In genomic region chr17:146983-147761, GRCh38 we compare ENCODE assay signal across 25 cellular contexts. TPM values are rescaled to one million over a fixed set of nuclear protein-coding genes. Genes with fewer than 3 reads are reported as not detected.
A peak's percentile ranks its signal among the peaks of the same experiment; 100 is the strongest.
DNase-seq lines count a peak whose midpoint lies in the region; ATAC-seq and TF ChIP-seq lines count a peak whose summit lies in the region.
"Had no signal": no experiment of that assay in that cellular context is flagged by ENCODE, and none has a peak within 500 bp of the region (broad histone marks: within the 10 kb centered on the region; RNA-seq: fewer than 3 reads in every experiment).

No MANE protein-coding gene starts in this region.

- peaks cover 5% of the 10 kb centered on the region for H3K4me1 Mint-ChIP-seq in activated naive CD4-positive, alpha-beta T cell treated with anti-CD3 and anti-CD28 coated beads, Interleukin-2, amount 10 ng/mL, durations not matched to agents 7 days and 5 days
- no peaks in the 10 kb centered on the region for H3K4me1 Mint-ChIP-seq in activated naive CD4-positive, alpha-beta T cell treated with anti-CD3 and anti-CD28 coated beads for 36 hours (ENCODE audit: low read depth)
- peaks cover 4% of the 10 kb centered on the region for H3K4me1 Mint-ChIP-seq in neural progenitor cell
- H3K4me1 Mint-ChIP-seq: endodermal cell had no signal

- no peaks in the 10 kb centered on the region for H3K79me2 ChIP-seq in neural progenitor cell (ENCODE audit: low read depth)

- no peak overlapping the region for H3K9ac ChIP-seq in neural progenitor cell

- no peak for TF ChIP-seq POLR2A in upper lobe of left lung (IDR thresholded peaks at IDR 0.05)

- no peak for TF ChIP-seq EP300 in upper lobe of left lung (IDR thresholded peaks at IDR 0.05)

- no peaks in the 10 kb centered on the region for H3K9me3 Mint-ChIP-seq in activated naive CD4-positive, alpha-beta T cell treated with anti-CD3 and anti-CD28 coated beads, Interleukin-2, amount 10 ng/mL, durations not matched to agents 7 days and 5 days
- no peaks in the 10 kb centered on the region for H3K9me3 Mint-ChIP-seq in activated naive CD4-positive, alpha-beta T cell treated with anti-CD3 and anti-CD28 coated beads for 36 hours
- no peaks in the 10 kb centered on the region for H3K9me3 Mint-ChIP-seq in neural progenitor cell
- H3K9me3 Mint-ChIP-seq: CD4-positive, CD25-positive, alpha-beta regulatory T cell; endodermal cell had no signal

- no peaks in the 10 kb centered on the region for H3K9me3 ChIP-seq in neural progenitor cell (ENCODE audit: low read depth)
- no peaks in the 10 kb centered on the region for H3K9me3 ChIP-seq in upper lobe of left lung
- H3K9me3 ChIP-seq: prostate gland, SJSA1, vagina had no signal

- CTCF ChIA-PET in activated naive CD4-positive, alpha-beta T cell treated with anti-CD3 and anti-CD28 coated beads, Interleukin-2, amount 10 ng/mL, durations not matched to agents 7 days and 5 days (lab: Charles Lee), result interaction anchor here (1.8 kb wide), 1 partner anchor 240 kb away, joined by 4 read pairs; no protein-coding TSS in a partner anchor
- CTCF ChIA-PET in activated naive CD4-positive, alpha-beta T cell treated with anti-CD3 and anti-CD28 coated beads for 36 hours (lab: Charles Lee), result no interaction called here

- H3K27me3 ChIP-seq in neural progenitor cell (no peaks in the 10 kb centered on the region), upper lobe of left lung (no peaks in the 10 kb centered on the region)
- H3K27me3 ChIP-seq: SJSA1, vagina had no signal

- no peak for ATAC-seq in Right ventricle myocardium superior (ENCODE audit: poor library complexity)
- no peak for ATAC-seq in upper lobe of left lung (ENCODE audit: low FRiP score in 2 of 2)
- no peak for ATAC-seq in GM18868 (IDR thresholded peaks at IDR 0.05; ENCODE audit: unreplicated experiment)

- no peak overlapping the region for H3K4me3 ChIP-seq in neural progenitor cell
- no peak overlapping the region for H3K4me3 ChIP-seq in upper lobe of left lung
- H3K4me3 ChIP-seq: prostate gland, SJSA1, vagina had no signal

- H3K27ac ChIP-seq in neural progenitor cell, result no peak overlapping the region
- H3K27ac ChIP-seq in upper lobe of left lung, result no peak overlapping the region
- H3K27ac ChIP-seq: HL-60, prostate gland, SJSA1, vagina had no signal

- H3K36me3 Mint-ChIP-seq in activated naive CD4-positive, alpha-beta T cell treated with anti-CD3 and anti-CD28 coated beads, Interleukin-2, amount 10 ng/mL, durations not matched to agents 7 days and 5 days, result no peaks in the 10 kb centered on the region
- no peaks in the 10 kb centered on the region for H3K36me3 Mint-ChIP-seq in activated naive CD4-positive, alpha-beta T cell treated with anti-CD3 and anti-CD28 coated beads for 36 hours (ENCODE audit: low read depth)
- no peaks in the 10 kb centered on the region for H3K36me3 Mint-ChIP-seq in neural progenitor cell
- H3K36me3 Mint-ChIP-seq: CD4-positive, CD25-positive, alpha-beta regulatory T cell had no signal

- DNase-seq in activated naive CD4-positive, alpha-beta T cell treated with anti-CD3 and anti-CD28 coated beads, Interleukin-2, amount 10 ng/mL, durations not matched to agents 7 days and 5 days, result peak; percentile 11
- no peak for DNase-seq in activated naive CD4-positive, alpha-beta T cell treated with anti-CD3 and anti-CD28 coated beads for 36 hours
- peak; percentile 18 for DNase-seq in Right ventricle myocardium superior
- no peak for DNase-seq in neural progenitor cell (ENCODE audit: low spot score)
- peak; percentile 14 to 69 for DNase-seq in upper lobe of left lung
- no peak for DNase-seq in iPS-NIHi11 (ENCODE audit: low spot score)
- no peak for DNase-seq in NCI-H1436 treated with DMSO at 0.1 percent for 48 hours (lab: John Stamatoyannopoulos, UW)
- DNase-seq: activated CD4-positive, alpha-beta T cell treated with anti-CD3 and anti-CD28 coated beads for 1 hour; activated T-cell treated with anti-CD3 and anti-CD28 coated beads, Interleukin-2, amount 50 U/mL, for 1 hour; amniotic stem cell; CD4-positive, CD25-positive, alpha-beta regulatory T cell; cerebellar nuclear complex; DMS79 treated with DMSO at 0.1 percent for 48 hours; endodermal cell; H7; kidney glomerular epithelial cell; NCI-H524 treated with DMSO at 0.1 percent for 48 hours; stimulated activated CD4-positive, alpha-beta T cell treated with anti-CD3 and anti-CD28 coated beads, Interleukin-15, amount 100 ng/mL, for 24 hours; stimulated activated naive CD4-positive, alpha-beta T cell; T-helper 2 cell had no signal

- no peaks in the 10 kb centered on the region for H3K36me3 ChIP-seq in neural progenitor cell
- H3K36me3 ChIP-seq in upper lobe of left lung, result no peaks in the 10 kb centered on the region
- H3K36me3 ChIP-seq: prostate gland, SJSA1, vagina had no signal

- no peaks in the 10 kb centered on the region for H3F3A ChIP-seq in neural progenitor cell (ENCODE audit: low read depth)

- WGBS in upper lobe of left lung, 2 donors, result 91% methylated on average over 9 to 18 of the region's 27 CpGs

- H3K4me1 ChIP-seq in neural progenitor cell (no peaks in the 10 kb centered on the region), upper lobe of left lung (peaks cover 0 to 13% (median 4%) of the 10 kb centered on the region in 4 donors)
- H3K4me1 ChIP-seq: prostate gland, SJSA1, vagina had no signal

- H3K27ac Mint-ChIP-seq in activated naive CD4-positive, alpha-beta T cell treated with anti-CD3 and anti-CD28 coated beads, Interleukin-2, amount 10 ng/mL, durations not matched to agents 7 days and 5 days, result no peak overlapping the region
- no peak overlapping the region for H3K27ac Mint-ChIP-seq in activated naive CD4-positive, alpha-beta T cell treated with anti-CD3 and anti-CD28 coated beads for 36 hours
- peak overlapping the region; percentile 86 for H3K27ac Mint-ChIP-seq in neural progenitor cell
- H3K27ac Mint-ChIP-seq: CD4-positive, CD25-positive, alpha-beta regulatory T cell; endodermal cell had no signal

- H3K27me3 Mint-ChIP-seq in activated naive CD4-positive, alpha-beta T cell treated with anti-CD3 and anti-CD28 coated beads, Interleukin-2, amount 10 ng/mL, durations not matched to agents 7 days and 5 days, result peaks cover 19% of the 10 kb centered on the region
- no peaks in the 10 kb centered on the region for H3K27me3 Mint-ChIP-seq in activated naive CD4-positive, alpha-beta T cell treated with anti-CD3 and anti-CD28 coated beads for 36 hours (ENCODE audit: low read depth)
- H3K27me3 Mint-ChIP-seq in neural progenitor cell (ENCODE audit: insufficient read depth, low read depth), result peaks cover 11% of the 10 kb centered on the region
- H3K27me3 Mint-ChIP-seq: CD4-positive, CD25-positive, alpha-beta regulatory T cell had no signal

- TF ChIP-seq CTCF in neural progenitor cell (IDR thresholded peaks at IDR 0.05) (no peak), upper lobe of left lung (IDR thresholded peaks at IDR 0.05) (no peak)

- intact Hi-C loops in activated naive CD4-positive, alpha-beta T cell treated with anti-CD3 and anti-CD28 coated beads for 36 hours (cut with micrococcal nuclease), result no loop called here
- intact Hi-C loops in Right ventricle myocardium superior (cut with DNase I), result loop anchor here (5.0 kb wide), 1 partner anchor 240 kb away; no protein-coding TSS in a partner anchor

- no peak overlapping the region for H3K4me3 Mint-ChIP-seq in activated naive CD4-positive, alpha-beta T cell treated with anti-CD3 and anti-CD28 coated beads, Interleukin-2, amount 10 ng/mL, durations not matched to agents 7 days and 5 days
- H3K4me3 Mint-ChIP-seq in activated naive CD4-positive, alpha-beta T cell treated with anti-CD3 and anti-CD28 coated beads for 36 hours, result no peak overlapping the region
- no peak overlapping the region for H3K4me3 Mint-ChIP-seq in neural progenitor cell
- H3K4me3 Mint-ChIP-seq: CD4-positive, CD25-positive, alpha-beta regulatory T cell; endodermal cell had no signal

- no peak overlapping the region for H2AFZ ChIP-seq in neural progenitor cell (replicated peaks)

- H3K4me2 ChIP-seq in neural progenitor cell, result no peak overlapping the region

- H4K20me1 ChIP-seq in neural progenitor cell (ENCODE audit: low read depth), result no peaks in the 10 kb centered on the region

RNA-seq across cellular contexts. Expression of gene SCGB1C2, which starts 9.8 kb away (rescaled TPM):
- total RNA-seq in activated naive CD4-positive, alpha-beta T cell treated with anti-CD3 and anti-CD28 coated beads for 36 hours, result not detected
- not detected for total RNA-seq in Right ventricle myocardium superior
- total RNA-seq in neural progenitor cell (ENCODE audit: low replicate concordance), result not detected in 2 replicates
- not detected for total RNA-seq in upper lobe of left lung
- total RNA-seq: CD4-positive, CD25-positive, alpha-beta regulatory T cell; endodermal cell; H7; prostate gland; SJSA1; vagina had no signal

RNA-seq across cellular contexts. Expression of gene DOC2B, which starts 34.3 kb away (rescaled TPM):
- under 1 TPM in 1 of 2 experiments, not detected in 1; 0.14 TPM for total RNA-seq in activated naive CD4-positive, alpha-beta T cell treated with anti-CD3 and anti-CD28 coated beads for 36 hours
- total RNA-seq in Right ventricle myocardium superior, result 3.4 TPM
- 0.31 and 0.34 TPM in 2 replicates for total RNA-seq in neural progenitor cell (ENCODE audit: low replicate concordance)
- 10 to 100 TPM in 1 of 6 donors, 1 to 10 TPM in 5; 1.0 to 10.2 (median 4.4) TPM for total RNA-seq in upper lobe of left lung
- total RNA-seq: CD4-positive, CD25-positive, alpha-beta regulatory T cell; SJSA1 had no signal

Comparison
In these comparisons a context has a peak if more than half of its experiments do, and no peak if none do; other contexts are left out.
1. DNase-seq: peak in activated naive CD4-positive, alpha-beta T cell treated with anti-CD3 and anti-CD28 coated beads, Interleukin-2, amount 10 ng/mL, durations not matched to agents 7 days and 5 days (single experiment), Right ventricle myocardium superior (single experiment) and upper lobe of left lung (2 of 2); none in activated naive CD4-positive, alpha-beta T cell treated with anti-CD3 and anti-CD28 coated beads for 36 hours (single experiment), neural progenitor cell (single experiment), iPS-NIHi11 (single experiment) and NCI-H1436 treated with DMSO at 0.1 percent for 48 hours (single experiment).